Comparison of ENCODE assay signal across 8 cellular contexts in the genomic region with DNA sequence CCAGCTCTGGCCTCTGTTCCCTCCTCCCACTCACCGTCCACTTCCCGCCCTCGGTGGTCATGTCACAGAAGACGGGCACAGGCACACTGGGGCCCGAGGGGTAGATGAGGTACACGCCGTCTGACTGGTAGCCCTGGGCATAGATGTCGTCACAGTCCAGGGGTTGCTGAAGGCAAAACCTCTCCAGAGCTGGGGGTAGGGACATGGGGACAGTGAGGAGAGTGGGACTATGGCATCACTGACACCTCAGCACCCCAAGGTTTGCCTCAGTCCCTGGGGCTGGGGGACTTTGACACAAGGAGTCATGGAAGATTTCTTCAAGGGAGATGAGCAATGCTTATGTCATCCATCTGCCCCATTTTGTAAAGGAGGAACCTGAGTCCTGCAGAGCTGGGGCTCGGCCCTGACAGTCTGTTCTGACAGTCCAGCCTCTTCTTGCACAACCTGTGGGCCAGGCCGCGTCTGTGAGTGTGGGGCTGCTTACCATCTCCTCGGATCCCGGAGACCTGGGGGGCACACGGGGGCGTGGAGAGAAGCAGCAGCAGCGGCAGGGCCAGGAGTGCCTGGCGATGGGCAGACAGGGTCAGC. TPM values are rescaled to one million over a fixed set of nuclear protein-coding genes. Genes with fewer than 3 reads are reported as not detected.
DNase-seq lines count a peak whose midpoint lies in the region; ATAC-seq and TF ChIP-seq lines count a peak whose summit lies in the region.

No MANE protein-coding gene starts in this region.

- DNase-seq in HFF-Myc (ENCODE audit: extremely low read depth, low read depth) (no peak), T-helper 17 cell (no peak), heart right ventricle (peak in 1 of 2 donors; percentile 51)

- H3K27me3 ChIP-seq in heart right ventricle = no peaks in the 10 kb centered on the region

- peak overlapping the region; percentile 39 for H3K4me3 ChIP-seq in HFF-Myc (replicated peaks; ENCODE audit: low read depth, low read length)
- H3K4me3 ChIP-seq in heart right ventricle = peak overlapping the region in 9 of 10 donors; percentile 18 to 48 (median 40)
- peak overlapping the region in 6 of 7 experiments; percentile 18 to 33 (median 22) for H3K4me3 ChIP-seq in skin epidermis

- H3K4me3 Mint-ChIP-seq in T-helper 17 cell = no peak overlapping the region

- H3K27me3 Mint-ChIP-seq in T-helper 17 cell = no peaks in the 10 kb centered on the region

- H3K36me3 ChIP-seq in heart right ventricle = peaks cover 0 to 46% (median 11%) of the 10 kb centered on the region in 9 donors

- peaks cover 15% of the 10 kb centered on the region for H3K4me1 Mint-ChIP-seq in T-helper 17 cell

- H3K27ac ChIP-seq in heart right ventricle = peak overlapping the region; percentile 32 to 93 (median 84)
- H3K27ac ChIP-seq in skin epidermis = peak overlapping the region in 20 of 21 experiments; percentile 44 to 87 (median 72)

- peaks cover 12 to 85% (median 54%) of the 10 kb centered on the region in 9 donors for H3K4me1 ChIP-seq in heart right ventricle

- peaks cover 3% of the 10 kb centered on the region for H3K36me3 Mint-ChIP-seq in T-helper 17 cell (ENCODE audit: low read depth)

- WGBS in heart right ventricle, 2 donors = 49 to 53% methylated on average over 17 of the region's 17 CpGs

- no peaks in the 10 kb centered on the region for H3K9me3 ChIP-seq in T-helper 17 cell (ENCODE audit: control insufficient read depth, low read length, poor library complexity, severe bottlenecking)
- no peaks in the 10 kb centered on the region for H3K9me3 ChIP-seq in heart right ventricle

- TF ChIP-seq CTCF in HFF-Myc (IDR thresholded peaks at IDR 0.05; ENCODE audit: low read depth, low read length, missing control alignments) (no peak), heart right ventricle (IDR thresholded peaks at IDR 0.05) (no peak)

- peak; percentile 52 for ATAC-seq in T-helper 17 cell
- peak in 4 of 8 donors; percentile 17 to 62 (median 26) for ATAC-seq in heart right ventricle
- ATAC-seq in GM21526 (IDR thresholded peaks at IDR 0.05; ENCODE audit: low FRiP score, unreplicated experiment) = no peak
- no peak for ATAC-seq in GM21447 (IDR thresholded peaks at IDR 0.05; ENCODE audit: unreplicated experiment)
- no peak for ATAC-seq in GM19463 (IDR thresholded peaks at IDR 0.05; ENCODE audit: unreplicated experiment)
- ATAC-seq in GM18519 (IDR thresholded peaks at IDR 0.05; ENCODE audit: low FRiP score, unreplicated experiment) = no peak

- intact Hi-C loops in heart right ventricle (cut with DNase I) = no loop called here

- H3K27ac Mint-ChIP-seq in T-helper 17 cell = no peak overlapping the region

RNA-seq across cellular contexts. Expression of a gene that starts 0.6 kb away (rescaled TPM):
- total RNA-seq in T-helper 17 cell = not detected
- 100 to 1,000 TPM in 1 of 10 donors, 10 to 100 TPM in 9; 15.4 to 101 (median 41.6) TPM for total RNA-seq in heart right ventricle
- 10 to 100 TPM; 27.5 to 44.7 TPM for polyA plus RNA-seq in heart right ventricle

RNA-seq across cellular contexts. Expression of a gene that starts 8.1 kb away (rescaled TPM):
- total RNA-seq in T-helper 17 cell = 10 to 100 TPM; 16.7 to 20.3 TPM
- 10 to 100 TPM in 6 of 10 donors, 1 to 10 TPM in 4; 7.3 to 16.6 (median 11.4) TPM for total RNA-seq in heart right ventricle
- polyA plus RNA-seq in heart right ventricle = 10 to 100 TPM in 1 of 2 donors, 1 to 10 TPM in 1; 9.1 to 12.3 TPM

RNA-seq across cellular contexts. Expression of a gene that starts 23.8 kb away (rescaled TPM):
- total RNA-seq in T-helper 17 cell (1 to 10 TPM in 1 of 2 donors, under 1 TPM in 1; 0.37 to 1.2 TPM), heart right ventricle (10 to 100 TPM in 5 of 10 donors, 1 to 10 TPM in 5; 5.3 to 18.8 (median 10.4) TPM)
- polyA plus RNA-seq in heart right ventricle = 10 to 100 TPM in 1 of 2 donors, 1 to 10 TPM in 1; 9.4 to 11.6 TPM

RNA-seq across cellular contexts. Expression of a gene that starts 24.7 kb away (rescaled TPM):
- total RNA-seq in T-helper 17 cell (under 1 TPM; 0.25 to 0.57 TPM), heart right ventricle (1 to 10 TPM in 5 of 10 donors, under 1 TPM in 5; 0.64 to 4.2 (median 1.0) TPM)
- 1 to 10 TPM; 4.4 to 8.1 TPM for polyA plus RNA-seq in heart right ventricle

Comparison
In these comparisons a context has a peak if more than half of its experiments do, and no peak if none do; other contexts are left out.
1. RNA of a gene that starts 0.6 kb away (total RNA-seq): 15.4 to 101 TPM in heart right ventricle; not detected in T-helper 17 cell; every median in the first group is over 10 times any median in the second.
2. Peak in every context shown above with its lines, with median percentiles within 50 percentile points of each other: H3K4me3 ChIP-seq.